ENCODE assay signal across 10 cellular contexts in genomic region chr17:78806451-78806850, GRCh38. TPM values are rescaled to one million over a fixed set of nuclear protein-coding genes. Genes with fewer than 3 reads are reported as not detected.
DNase-seq lines count a peak whose midpoint lies in the region; ATAC-seq lines count a peak whose summit lies in the region.
"Had no signal": no experiment of that assay in that cellular context is flagged by ENCODE, and none has a peak within 500 bp of the region (broad histone marks: within the 10 kb centered on the region; RNA-seq: fewer than 3 reads in every experiment).

No MANE protein-coding gene starts in this region.

- peak; percentile 57 for ATAC-seq in effector memory CD8-positive, alpha-beta T cell (replicated peaks)
- ATAC-seq in HG02852 (IDR thresholded peaks at IDR 0.05; ENCODE audit: unreplicated experiment), result no peak
- ATAC-seq in GM19463 (IDR thresholded peaks at IDR 0.05; ENCODE audit: unreplicated experiment), result no peak

- peak overlapping the region; percentile 15 for H3K4me3 Mint-ChIP-seq in activated CD4-positive, alpha-beta T cell treated with anti-CD3 and anti-CD28 coated beads, Interleukin-2, amount 10 ng/mL, durations not matched to agents 24 days and 14 days
- H3K4me3 Mint-ChIP-seq in effector memory CD8-positive, alpha-beta T cell, result peak overlapping the region; percentile 59 to 76
- H3K4me3 Mint-ChIP-seq in stimulated activated naive CD8-positive, alpha-beta T cell treated with anti-CD3 and anti-CD28 coated beads, Interleukin-15, Interleukin-2, amounts not matched to agents 100 ng/mL and 50 ng/mL, for 24 hours, result no peak overlapping the region

- no peaks in the 10 kb centered on the region for H3K9me3 Mint-ChIP-seq in activated CD4-positive, alpha-beta T cell treated with anti-CD3 and anti-CD28 coated beads, Interleukin-2, amount 10 ng/mL, durations not matched to agents 24 days and 14 days
- no peaks in the 10 kb centered on the region for H3K9me3 Mint-ChIP-seq in effector memory CD8-positive, alpha-beta T cell
- no peaks in the 10 kb centered on the region for H3K9me3 Mint-ChIP-seq in stimulated activated naive CD8-positive, alpha-beta T cell treated with anti-CD3 and anti-CD28 coated beads, Interleukin-15, Interleukin-2, amounts not matched to agents 100 ng/mL and 50 ng/mL, for 24 hours

- H3K27me3 Mint-ChIP-seq in activated CD4-positive, alpha-beta T cell treated with anti-CD3 and anti-CD28 coated beads, Interleukin-2, amount 10 ng/mL, durations not matched to agents 24 days and 14 days, result no peaks in the 10 kb centered on the region
- no peaks in the 10 kb centered on the region for H3K27me3 Mint-ChIP-seq in effector memory CD8-positive, alpha-beta T cell
- no peaks in the 10 kb centered on the region for H3K27me3 Mint-ChIP-seq in stimulated activated naive CD8-positive, alpha-beta T cell treated with anti-CD3 and anti-CD28 coated beads, Interleukin-15, Interleukin-2, amounts not matched to agents 100 ng/mL and 50 ng/mL, for 24 hours

- H3K36me3 Mint-ChIP-seq in activated CD4-positive, alpha-beta T cell treated with anti-CD3 and anti-CD28 coated beads, Interleukin-2, amount 10 ng/mL, durations not matched to agents 24 days and 14 days (ENCODE audit: low read depth), result peaks cover 72% of the 10 kb centered on the region
- H3K36me3 Mint-ChIP-seq in effector memory CD8-positive, alpha-beta T cell (ENCODE audit: insufficient read depth), result peaks cover 98% of the 10 kb centered on the region
- peaks cover 83% of the 10 kb centered on the region for H3K36me3 Mint-ChIP-seq in stimulated activated naive CD8-positive, alpha-beta T cell treated with anti-CD3 and anti-CD28 coated beads, Interleukin-15, Interleukin-2, amounts not matched to agents 100 ng/mL and 50 ng/mL, for 24 hours (ENCODE audit: low read depth)

- peak overlapping the region; percentile 75 for H3K27ac Mint-ChIP-seq in activated CD4-positive, alpha-beta T cell treated with anti-CD3 and anti-CD28 coated beads, Interleukin-2, amount 10 ng/mL, durations not matched to agents 24 days and 14 days
- peak overlapping the region; percentile 92 to 96 for H3K27ac Mint-ChIP-seq in effector memory CD8-positive, alpha-beta T cell
- peak overlapping the region; percentile 81 for H3K27ac Mint-ChIP-seq in stimulated activated naive CD8-positive, alpha-beta T cell treated with anti-CD3 and anti-CD28 coated beads, Interleukin-15, Interleukin-2, amounts not matched to agents 100 ng/mL and 50 ng/mL, for 24 hours

- DNase-seq in activated CD4-positive, alpha-beta T cell treated with anti-CD3 and anti-CD28 coated beads, Interleukin-2, amount 10 ng/mL, durations not matched to agents 24 days and 14 days, result peak; percentile 77
- no peak for DNase-seq in activated CD4-positive, alpha-beta T cell treated with anti-CD3 and anti-CD28 coated beads for 1 hour
- DNase-seq in activated CD8-positive, alpha-beta memory T cell treated with anti-CD3 and anti-CD28 coated beads, Interleukin-2, amount 50 U/mL, for 4 hours, result peak; percentile 67
- peak in 2 of 3 experiments; percentile 50 to 51 for DNase-seq in effector memory CD8-positive, alpha-beta T cell
- no peak for DNase-seq in NCI-H1694 treated with DMSO at 0.1 percent for 48 hours (lab: John Stamatoyannopoulos, UW)
- DNase-seq: foreskin fibroblast, NCI-H1105 treated with DMSO at 0.1 percent for 48 hours had no signal

- intact Hi-C loops in activated CD4-positive, alpha-beta T cell treated with anti-CD3 and anti-CD28 coated beads, Interleukin-2, amount 10 ng/mL, durations not matched to agents 24 days and 14 days (cut with micrococcal nuclease), result no loop called here

- peaks cover 39% of the 10 kb centered on the region for H3K4me1 Mint-ChIP-seq in activated CD4-positive, alpha-beta T cell treated with anti-CD3 and anti-CD28 coated beads, Interleukin-2, amount 10 ng/mL, durations not matched to agents 24 days and 14 days
- peaks cover 30 to 44% of the 10 kb centered on the region in 2 donors for H3K4me1 Mint-ChIP-seq in effector memory CD8-positive, alpha-beta T cell (ENCODE audit: low read depth in 2 of 2)
- peaks cover 42% of the 10 kb centered on the region for H3K4me1 Mint-ChIP-seq in stimulated activated naive CD8-positive, alpha-beta T cell treated with anti-CD3 and anti-CD28 coated beads, Interleukin-15, Interleukin-2, amounts not matched to agents 100 ng/mL and 50 ng/mL, for 24 hours (ENCODE audit: low read depth)

RNA-seq across cellular contexts. Expression of gene CYTH1, which starts 24.4 kb away (rescaled TPM):
- 126 and 131 TPM in 2 replicates for total RNA-seq in activated CD4-positive, alpha-beta T cell treated with anti-CD3 and anti-CD28 coated beads, Interleukin-2, amount 10 ng/mL, durations not matched to agents 24 days and 14 days

RNA-seq across cellular contexts. Expression of gene USP36, which starts 34.2 kb away (rescaled TPM):
- 128 TPM in 2 replicates for total RNA-seq in activated CD4-positive, alpha-beta T cell treated with anti-CD3 and anti-CD28 coated beads, Interleukin-2, amount 10 ng/mL, durations not matched to agents 24 days and 14 days

Comparison
In these comparisons a context has a peak if more than half of its experiments do, and no peak if none do; other contexts are left out.
1. DNase-seq: peak in activated CD4-positive, alpha-beta T cell treated with anti-CD3 and anti-CD28 coated beads, Interleukin-2, amount 10 ng/mL, durations not matched to agents 24 days and 14 days (single experiment), activated CD8-positive, alpha-beta memory T cell treated with anti-CD3 and anti-CD28 coated beads, Interleukin-2, amount 50 U/mL, for 4 hours (single experiment) and effector memory CD8-positive, alpha-beta T cell (2 of 3); none in activated CD4-positive, alpha-beta T cell treated with anti-CD3 and anti-CD28 coated beads for 1 hour (single experiment) and NCI-H1694 treated with DMSO at 0.1 percent for 48 hours (single experiment).
2. Peak in every context shown above with its lines, with median percentiles within 50 percentile points of each other: H3K27ac Mint-ChIP-seq.